Comparison of ENCODE assay signal across 8 cellular contexts in genomic region chr2:219278655-219279150, GRCh38.
DNase-seq lines count a peak whose midpoint lies in the region; ATAC-seq and TF ChIP-seq lines count a peak whose summit lies in the region.

No MANE protein-coding gene starts in this region.

- H3K4me3 ChIP-seq in LNCaP clone FGC (ENCODE audit: low read depth, low read length) = peak overlapping the region; percentile 80

- H3K36me3 Mint-ChIP-seq in nephron progenitor cell (ENCODE audit: low read depth) = peaks cover 10% of the 10 kb centered on the region

- peak overlapping the region; percentile 69 for H3K27ac ChIP-seq in C4-2B

- H3K9me3 Mint-ChIP-seq in nephron progenitor cell = no peaks in the 10 kb centered on the region

- peaks cover 62% of the 10 kb centered on the region for H3K4me1 Mint-ChIP-seq in nephron progenitor cell

- peak overlapping the region; percentile 91 for H3K4me3 Mint-ChIP-seq in nephron progenitor cell

- peak overlapping the region; percentile 86 for H3K27ac Mint-ChIP-seq in nephron progenitor cell

- ATAC-seq in GM18511 (IDR thresholded peaks at IDR 0.05; ENCODE audit: unreplicated experiment) (no peak), HG02885 (IDR thresholded peaks at IDR 0.05; ENCODE audit: poor library complexity, unreplicated experiment) (no peak)

- peaks cover 5% of the 10 kb centered on the region for H3K27me3 Mint-ChIP-seq in nephron progenitor cell (ENCODE audit: low read depth, poor library complexity)

- DNase-seq in LNCaP clone FGC (ENCODE audit: low read depth) (no peak), ecto neural progenitor cell (ENCODE audit: low spot score) (peak; percentile 43), nephron progenitor cell (no peak), NCI-H2171 (lab: John Stamatoyannopoulos, UW) (no peak), SHP77 (lab: John Stamatoyannopoulos, UW) (no peak)

- no peak for TF ChIP-seq CTCF in C4-2B (conservative IDR thresholded peaks at IDR 0.05)
- no peak for TF ChIP-seq CTCF in LNCaP clone FGC (IDR thresholded peaks at IDR 0.05; ENCODE audit: control insufficient read depth, extremely low read depth, insufficient read depth)
- TF ChIP-seq CTCF in nephron progenitor cell (IDR thresholded peaks at IDR 0.05) = no peak
